Comparison of ENCODE assay signal across 12 cellular contexts in the genomic region with DNA sequence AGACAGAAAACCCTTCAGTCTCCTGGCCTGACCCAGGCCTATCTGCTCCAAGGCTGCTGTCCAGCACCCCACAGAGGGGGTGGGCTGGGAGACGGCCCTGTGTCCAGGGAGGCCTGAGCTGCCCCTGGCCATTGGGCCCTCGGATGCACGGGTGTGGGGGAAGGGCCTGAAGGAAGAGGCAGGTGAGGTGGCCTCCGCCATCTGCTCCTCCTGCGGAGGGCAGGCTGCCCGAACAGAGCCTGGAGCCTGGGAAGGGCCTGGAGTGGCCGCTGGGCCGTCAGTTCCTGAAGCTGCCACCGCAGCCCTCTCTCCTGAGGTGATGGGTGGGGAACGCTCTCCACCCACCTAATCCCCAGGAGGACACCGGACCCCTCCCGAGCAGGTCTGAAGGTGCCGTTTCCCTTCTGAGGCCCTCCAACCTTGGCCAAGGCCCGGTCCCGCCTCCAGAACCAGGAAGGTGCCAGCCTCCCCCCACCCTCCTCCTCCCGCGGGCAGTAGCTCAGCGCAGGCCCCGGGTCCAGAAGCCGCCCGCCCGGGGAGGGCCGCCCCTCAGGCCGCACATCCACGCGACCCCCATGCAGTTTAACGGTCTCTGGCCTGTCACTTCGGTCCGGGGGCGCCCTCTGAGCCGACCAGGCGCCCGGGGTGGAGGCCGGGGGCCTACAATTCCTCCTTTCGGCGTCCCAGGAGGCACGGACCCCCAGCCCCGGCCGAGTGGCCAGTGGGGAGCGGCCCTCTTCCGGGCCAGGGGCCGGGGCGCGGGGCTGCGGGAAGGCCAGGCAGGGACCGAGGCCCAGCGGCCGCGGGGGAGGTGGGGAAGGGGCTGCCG. TPM values are rescaled to one million over a fixed set of nuclear protein-coding genes. Genes with fewer than 3 reads are reported as not detected.
A peak's percentile ranks its signal among the peaks of the same experiment; 100 is the strongest.
DNase-seq lines count a peak whose midpoint lies in the region; TF ChIP-seq lines count a peak whose summit lies in the region.
"Had no signal": no experiment of that assay in that cellular context is flagged by ENCODE, and none has a peak within 500 bp of the region (broad histone marks: within the 10 kb centered on the region; RNA-seq: fewer than 3 reads in every experiment).

No MANE protein-coding gene starts in this region.

- no peak overlapping the region for H2BK15ac ChIP-seq in mesenchymal stem cell (ENCODE audit: low read depth, poor library complexity, severe bottlenecking)

- H4K8ac ChIP-seq in mesenchymal stem cell (ENCODE audit: low read length): no peak overlapping the region

- no peak overlapping the region for H3K27ac Mint-ChIP-seq in endodermal cell
- H3K27ac Mint-ChIP-seq in HFFc6: no peak overlapping the region
- H3K27ac Mint-ChIP-seq: activated naive CD4-positive, alpha-beta T cell treated with anti-CD3 and anti-CD28 coated beads, Interleukin-2, amount 50 U/mL, for 24 hours; CD14-positive monocyte had no signal

- H3K9me3 ChIP-seq in BLaER1 treated with 17β-estradiol and CSF1 and Interleukin-3, amounts not matched to agents 10 nM and 100 nM (replicated peaks in 1 of 11): no peaks in the 10 kb centered on the region
- H3K9me3 ChIP-seq in endodermal cell (ENCODE audit: control insufficient read depth, low read length) (no peaks in the 10 kb centered on the region), mesenchymal stem cell (ENCODE audit: control insufficient read depth, low read length) (no peaks in the 10 kb centered on the region), Peyer's patch (no peaks in the 10 kb centered on the region)

- H3K23ac ChIP-seq in mesenchymal stem cell (ENCODE audit: low read length in 2 of 2): no peak overlapping the region

- peak overlapping the region in 7 of 11 experiments; percentile 3 to 88 (median 39); a peak in 9 of 22 replicates for H3K4me2 ChIP-seq in BLaER1 treated with 17β-estradiol and CSF1 and Interleukin-3, amounts not matched to agents 10 nM and 100 nM
- H3K4me2 ChIP-seq in mesenchymal stem cell (ENCODE audit: low read length, poor library complexity, severe bottlenecking): no peak overlapping the region

- WGBS in endodermal cell (ENCODE audit: insufficient coverage in 1 of 2, insufficient read length in 1 of 2), 2 experiments: 8 to 29% methylated on average over 14 to 45 of the region's 50 CpGs
- WGBS in mesenchymal stem cell: 41% methylated on average over 28 of the region's 50 CpGs

- no peak for TF ChIP-seq POLR2A in Peyer's patch (IDR thresholded peaks at IDR 0.05)

- H2BK120ac ChIP-seq in mesenchymal stem cell (ENCODE audit: low read depth, low read length): no peak overlapping the region

- H3K4me3 ChIP-seq in BLaER1 treated with 17β-estradiol and CSF1 and Interleukin-3, amounts not matched to agents 10 nM and 100 nM: peak overlapping the region in 3 of 10 experiments; percentile 24 to 62 (median 31); a peak in 3 of 20 replicates
- H3K4me3 ChIP-seq in endodermal cell (ENCODE audit: low read length) (no peak overlapping the region), mesenchymal stem cell (ENCODE audit: insufficient read depth in 1 of 2, low read depth in 1 of 2, low read length in 2 of 2) (no peak overlapping the region), Peyer's patch (no peak overlapping the region)

- H3K4ac ChIP-seq in mesenchymal stem cell (ENCODE audit: low read depth in 1 of 2, low read length in 2 of 2): no peak overlapping the region

- H3K9me3 Mint-ChIP-seq in endodermal cell (no peaks in the 10 kb centered on the region), HFFc6 (no peaks in the 10 kb centered on the region)
- H3K9me3 Mint-ChIP-seq: activated naive CD4-positive, alpha-beta T cell treated with anti-CD3 and anti-CD28 coated beads, Interleukin-2, amount 50 U/mL, for 24 hours had no signal

- H3K27me3 ChIP-seq in BLaER1 treated with 17β-estradiol and CSF1 and Interleukin-3, amounts not matched to agents 10 nM and 100 nM: peaks cover 100% of the 10 kb centered on the region in 11 experiments
- H3K27me3 ChIP-seq in endodermal cell (ENCODE audit: control insufficient read depth, insufficient read depth, low read length, poor library complexity, severe bottlenecking): peaks cover 92% of the 10 kb centered on the region
- peaks cover 86 to 87% of the 10 kb centered on the region in 2 experiments for H3K27me3 ChIP-seq in mesenchymal stem cell (ENCODE audit: control insufficient read depth in 1 of 2, insufficient read depth in 1 of 2, low read length in 2 of 2)
- peaks cover 0 to 68% of the 10 kb centered on the region in 2 donors for H3K27me3 ChIP-seq in Peyer's patch

- H3K4me3 Mint-ChIP-seq in endodermal cell (peak overlapping the region; percentile 26), HFFc6 (no peak overlapping the region)
- H3K4me3 Mint-ChIP-seq: activated naive CD4-positive, alpha-beta T cell treated with anti-CD3 and anti-CD28 coated beads, Interleukin-2, amount 50 U/mL, for 24 hours had no signal

- peaks cover 0 to 98% (median 76%) of the 10 kb centered on the region in 11 experiments; a peak in 18 of 22 replicates for H4K20me1 ChIP-seq in BLaER1 treated with 17β-estradiol and CSF1 and Interleukin-3, amounts not matched to agents 10 nM and 100 nM

- H3K79me1 ChIP-seq in mesenchymal stem cell (replicated peaks; ENCODE audit: low read length, poor library complexity, severe bottlenecking): no peaks in the 10 kb centered on the region

- TF ChIP-seq CTCF in endodermal cell (conservative IDR thresholded peaks at IDR 0.05): peak; percentile 28
- no peak for TF ChIP-seq CTCF in HFFc6 (IDR thresholded peaks at IDR 0.05)
- TF ChIP-seq CTCF in Peyer's patch (IDR thresholded peaks at IDR 0.05): no peak

- no peak overlapping the region for H3K9ac ChIP-seq in BLaER1 treated with 17β-estradiol and CSF1 and Interleukin-3, amounts not matched to agents 10 nM and 100 nM
- H3K9ac ChIP-seq in endodermal cell (ENCODE audit: extremely low read depth, low read length, poor library complexity, severe bottlenecking) (no peak overlapping the region), mesenchymal stem cell (ENCODE audit: low read length) (no peak overlapping the region)

- H3K27ac ChIP-seq in BLaER1 treated with 17β-estradiol and CSF1 and Interleukin-3, amounts not matched to agents 10 nM and 100 nM: no peak overlapping the region
- no peak overlapping the region for H3K27ac ChIP-seq in endodermal cell (ENCODE audit: low read depth, low read length)
- no peak overlapping the region for H3K27ac ChIP-seq in mesenchymal stem cell (ENCODE audit: low read length, poor library complexity, severe bottlenecking)
- H3K27ac ChIP-seq in Peyer's patch: no peak overlapping the region

- no peak overlapping the region for H4K91ac ChIP-seq in mesenchymal stem cell (ENCODE audit: low read length)

- H2BK12ac ChIP-seq in mesenchymal stem cell (ENCODE audit: low read length in 2 of 2): no peak overlapping the region

- H2AK5ac ChIP-seq in mesenchymal stem cell (ENCODE audit: low read length, severe bottlenecking): no peak overlapping the region

- DNase-seq in NCI-H2196 treated with DMSO at 0.1 percent for 48 hours (lab: John Stamatoyannopoulos, UW; ENCODE audit: unreplicated experiment): peak; percentile 33
- no peak for DNase-seq in endodermal cell
- DNase-seq in mesenchymal stem cell: no peak
- DNase-seq in HFFc6: no peak
- no peak for DNase-seq in Peyer's patch
- DNase-seq: dermis blood vessel endothelial cell; left ventricle myocardium superior; stimulated activated CD4-positive, alpha-beta T cell treated with anti-CD3 and anti-CD28 coated beads, Interleukin-4, amount 100 ng/mL, for 4 hours had no signal

- H3K4me1 ChIP-seq in BLaER1 treated with 17β-estradiol and CSF1 and Interleukin-3, amounts not matched to agents 10 nM and 100 nM: peaks cover 0 to 29% (median 15%) of the 10 kb centered on the region in 10 experiments; a peak in 16 of 20 replicates
- no peaks in the 10 kb centered on the region for H3K4me1 ChIP-seq in endodermal cell (ENCODE audit: control insufficient read depth, insufficient read depth, low read length)
- peaks cover 14% of the 10 kb centered on the region for H3K4me1 ChIP-seq in mesenchymal stem cell (ENCODE audit: control insufficient read depth, insufficient read depth, low read depth, low read length)
- peaks cover 0 to 16% (median 6%) of the 10 kb centered on the region in 4 donors for H3K4me1 ChIP-seq in Peyer's patch

- no peak overlapping the region for H3K18ac ChIP-seq in mesenchymal stem cell (ENCODE audit: low read depth in 1 of 2, low read length in 2 of 2)

- H3K36me3 ChIP-seq in BLaER1 treated with 17β-estradiol and CSF1 and Interleukin-3, amounts not matched to agents 10 nM and 100 nM: no peaks in the 10 kb centered on the region
- H3K36me3 ChIP-seq in endodermal cell (ENCODE audit: control insufficient read depth, insufficient read depth, low read length): no peaks in the 10 kb centered on the region
- no peaks in the 10 kb centered on the region for H3K36me3 ChIP-seq in mesenchymal stem cell (ENCODE audit: control insufficient read depth in 1 of 2, insufficient read depth in 2 of 2, low read depth in 1 of 2, low read length in 2 of 2)
- no peaks in the 10 kb centered on the region for H3K36me3 ChIP-seq in Peyer's patch

- H2AFZ ChIP-seq in mesenchymal stem cell (ENCODE audit: low read depth, low read length): no peak overlapping the region

- H3K27me3 Mint-ChIP-seq in endodermal cell (ENCODE audit: insufficient read depth) (peaks cover 87% of the 10 kb centered on the region), HFFc6 (ENCODE audit: insufficient read depth) (peaks cover 38% of the 10 kb centered on the region)

- no peak overlapping the region for H3K14ac ChIP-seq in mesenchymal stem cell (ENCODE audit: low read length in 2 of 2)

- H3K36me3 Mint-ChIP-seq in endodermal cell (ENCODE audit: low read depth): no peaks in the 10 kb centered on the region
- no peaks in the 10 kb centered on the region for H3K36me3 Mint-ChIP-seq in HFFc6 (ENCODE audit: low read depth)
- H3K36me3 Mint-ChIP-seq: activated naive CD4-positive, alpha-beta T cell treated with anti-CD3 and anti-CD28 coated beads, Interleukin-2, amount 50 U/mL, for 24 hours; CD14-positive monocyte had no signal

- H2BK5ac ChIP-seq in mesenchymal stem cell (ENCODE audit: low read depth, low read length, poor library complexity, severe bottlenecking): no peak overlapping the region

- H3K4me1 Mint-ChIP-seq in endodermal cell (no peaks in the 10 kb centered on the region), HFFc6 (ENCODE audit: low read depth) (no peaks in the 10 kb centered on the region; the same call in 1 of the 2 replicates)
- H3K4me1 Mint-ChIP-seq: CD14-positive monocyte had no signal

RNA-seq across cellular contexts. Expression of a gene that starts 0.8 kb away (rescaled TPM):
- total RNA-seq in endodermal cell: 1 to 10 TPM in 1 of 2 donors, under 1 TPM in 1; 0.38 to 2.2 TPM
- polyA plus RNA-seq in endodermal cell (2013, experiment 1 of 2): 4.7 TPM
- 3.9 TPM for polyA plus RNA-seq in endodermal cell (2013, experiment 2 of 2)
- polyA plus RNA-seq in mesenchymal stem cell (2013, experiment 1 of 2): 0.28 TPM
- 0.34 TPM for polyA plus RNA-seq in mesenchymal stem cell (2013, experiment 2 of 2)
- total RNA-seq in HFFc6 (2021; fragmentation: NEBNext Ultra II Directional; extraction: Animal tissue kit (Norgen Biotek cat#: 25700)): under 1 TPM in 1 of 6 experiments, not detected in 5; 0.05 TPM
- total RNA-seq in Peyer's patch: 1 to 10 TPM; 1.4 to 2.5 (median 1.9) TPM
- total RNA-seq: dermis blood vessel endothelial cell, subcutaneous adipose tissue had no signal

RNA-seq across cellular contexts. Expression of a gene that starts 10.2 kb away (rescaled TPM):
- total RNA-seq in endodermal cell: 10 to 100 TPM; 33.4 to 38.5 TPM
- 90.9 TPM for polyA plus RNA-seq in endodermal cell (2013, experiment 1 of 2)
- 95.7 TPM for polyA plus RNA-seq in endodermal cell (2013, experiment 2 of 2)
- polyA plus RNA-seq in mesenchymal stem cell (2013, experiment 1 of 2): 27.2 TPM
- polyA plus RNA-seq in mesenchymal stem cell (2013, experiment 2 of 2): 28.1 TPM
- total RNA-seq in HFFc6 (2021; fragmentation: NEBNext Ultra II Directional; extraction: Animal tissue kit (Norgen Biotek cat#: 25700)): 100 to 1,000 TPM in 1 of 6 experiments, 10 to 100 TPM in 5; 61.5 to 103 (median 70.4) TPM
- 10 to 100 TPM in 2 of 4 donors, 1 to 10 TPM in 2; 4.0 to 33.8 (median 8.9) TPM for total RNA-seq in Peyer's patch

RNA-seq across cellular contexts. Expression of a gene that starts 14.6 kb away (rescaled TPM):
- total RNA-seq in endodermal cell (10 to 100 TPM; 20.8 to 21.5 TPM), Peyer's patch (10 to 100 TPM in 3 of 4 donors, 1 to 10 TPM in 1; 8.3 to 20.4 (median 15.4) TPM)
- polyA plus RNA-seq in endodermal cell (2013, experiment 1 of 2): 13.9 TPM
- polyA plus RNA-seq in endodermal cell (2013, experiment 2 of 2): 12.5 TPM
- polyA plus RNA-seq in mesenchymal stem cell (2013, experiment 1 of 2): 6.3 TPM
- polyA plus RNA-seq in mesenchymal stem cell (2013, experiment 2 of 2): 6.4 TPM
- total RNA-seq in HFFc6 (2021; fragmentation: NEBNext Ultra II Directional; extraction: Animal tissue kit (Norgen Biotek cat#: 25700)): 1 to 10 TPM; 8.1 to 9.9 (median 8.7) TPM

RNA-seq across cellular contexts. Expression of a gene that starts 16.2 kb away (rescaled TPM):
- total RNA-seq in endodermal cell: 10 to 100 TPM; 36.9 to 40.6 TPM
- polyA plus RNA-seq in endodermal cell (2013, experiment 1 of 2): 19.4 TPM
- polyA plus RNA-seq in endodermal cell (2013, experiment 2 of 2): 22.1 TPM
- polyA plus RNA-seq in mesenchymal stem cell (2013, experiment 1 of 2): 28.0 TPM
- 27.0 TPM for polyA plus RNA-seq in mesenchymal stem cell (2013, experiment 2 of 2)
- 10 to 100 TPM; 50.1 to 57.7 (median 54.7) TPM for total RNA-seq in HFFc6 (2021; fragmentation: NEBNext Ultra II Directional; extraction: Animal tissue kit (Norgen Biotek cat#: 25700))
- total RNA-seq in Peyer's patch: 10 to 100 TPM; 52.8 to 93.9 (median 72.0) TPM

RNA-seq across cellular contexts. Expression of a gene that starts 20.6 kb away (rescaled TPM):
- total RNA-seq in endodermal cell (10 to 100 TPM; 48.8 to 55.6 TPM), Peyer's patch (10 to 100 TPM; 45.6 to 56.1 (median 51.9) TPM)
- polyA plus RNA-seq in endodermal cell (2013, experiment 1 of 2): 43.9 TPM
- 39.3 TPM for polyA plus RNA-seq in endodermal cell (2013, experiment 2 of 2)
- polyA plus RNA-seq in mesenchymal stem cell (2013, experiment 1 of 2): 51.4 TPM
- polyA plus RNA-seq in mesenchymal stem cell (2013, experiment 2 of 2): 50.3 TPM
- total RNA-seq in HFFc6 (2021; fragmentation: NEBNext Ultra II Directional; extraction: Animal tissue kit (Norgen Biotek cat#: 25700)): 10 to 100 TPM in 2 of 6 experiments, 1 to 10 TPM in 4; 7.6 to 10.6 (median 9.3) TPM
